Comparison of ENCODE assay signal across 8 cellular contexts in genomic region chr1:22673486-22674409, GRCh38. TPM values are rescaled to one million over a fixed set of nuclear protein-coding genes. Genes with fewer than 3 reads are reported as not detected.
A peak's percentile ranks its signal among the peaks of the same experiment; 100 is the strongest.
DNase-seq lines count a peak whose midpoint lies in the region; ATAC-seq and TF ChIP-seq lines count a peak whose summit lies in the region.

No MANE protein-coding gene starts in this region.

- TF ChIP-seq EP300 in SK-N-SH (IDR thresholded peaks at IDR 0.05; ENCODE audit: borderline replicate concordance in 1 of 2, low read depth in 1 of 2, low read length in 1 of 2) = no peak

- no peaks in the 10 kb centered on the region for H3K36me3 ChIP-seq in SK-N-SH (replicated peaks in 1 of 2; ENCODE audit: control insufficient read depth in 1 of 2, insufficient read depth in 2 of 2, low read length in 1 of 2)

- H3K27me3 Mint-ChIP-seq in activated CD8-positive, alpha-beta T cell treated with anti-CD3 and anti-CD28 coated beads for 36 hours = peaks cover 39% of the 10 kb centered on the region
- H3K27me3 Mint-ChIP-seq in activated CD8-positive, alpha-beta T cell treated with anti-CD3 and anti-CD28 coated beads, Interleukin-2, amount 10 ng/mL, durations not matched to agents 7 days and 5 days (ENCODE audit: low read depth) = peaks cover 18% of the 10 kb centered on the region

- POLR2A ChIA-PET in activated CD8-positive, alpha-beta T cell treated with anti-CD3 and anti-CD28 coated beads for 36 hours (lab: Charles Lee) = interaction anchor here (0.9 kb wide), 1 partner anchor 14 kb away, joined by 3 read pairs; no protein-coding TSS in a partner anchor
- POLR2A ChIA-PET in activated CD8-positive, alpha-beta T cell treated with anti-CD3 and anti-CD28 coated beads, Interleukin-2, amount 10 ng/mL, durations not matched to agents 7 days and 5 days (lab: Charles Lee) = no interaction called here
- POLR2A ChIA-PET in SK-N-SH (lab: Yijun Ruan, JAX) = no interaction called here

- H3K36me3 Mint-ChIP-seq in activated CD8-positive, alpha-beta T cell treated with anti-CD3 and anti-CD28 coated beads for 36 hours (ENCODE audit: low read depth) = no peaks in the 10 kb centered on the region
- no peaks in the 10 kb centered on the region for H3K36me3 Mint-ChIP-seq in activated CD8-positive, alpha-beta T cell treated with anti-CD3 and anti-CD28 coated beads, Interleukin-2, amount 10 ng/mL, durations not matched to agents 7 days and 5 days (ENCODE audit: low read depth)

- peak; percentile 70 for ATAC-seq in activated CD8-positive, alpha-beta T cell treated with anti-CD3 and anti-CD28 coated beads for 36 hours
- ATAC-seq in activated CD8-positive, alpha-beta T cell treated with anti-CD3 and anti-CD28 coated beads, Interleukin-2, amount 10 ng/mL, durations not matched to agents 7 days and 5 days = no peak

- H2AFZ ChIP-seq in SK-N-SH (ENCODE audit: low read depth) = no peak overlapping the region

- H3K4me1 Mint-ChIP-seq in activated CD8-positive, alpha-beta T cell treated with anti-CD3 and anti-CD28 coated beads for 36 hours (ENCODE audit: low read depth) = no peaks in the 10 kb centered on the region
- no peaks in the 10 kb centered on the region for H3K4me1 Mint-ChIP-seq in activated CD8-positive, alpha-beta T cell treated with anti-CD3 and anti-CD28 coated beads, Interleukin-2, amount 10 ng/mL, durations not matched to agents 7 days and 5 days (ENCODE audit: low read depth)

- no peak overlapping the region; a peak in 1 of 4 replicates for H3K4me3 ChIP-seq in SK-N-SH (ENCODE audit: low read depth in 2 of 2, low read length in 1 of 2)
- no peak overlapping the region for H3K4me3 ChIP-seq in fibroblast of villous mesenchyme (ENCODE audit: low read depth, low read length)

- no peaks in the 10 kb centered on the region for H4K20me1 ChIP-seq in SK-N-SH (ENCODE audit: insufficient read depth)

- H3K27me3 ChIP-seq in SK-N-SH (ENCODE audit: insufficient read depth) = peaks cover 12% of the 10 kb centered on the region; the same call in 1 of the 2 replicates

- no peaks in the 10 kb centered on the region for H3K9me2 ChIP-seq in SK-N-SH

- CTCF ChIA-PET in activated CD8-positive, alpha-beta T cell treated with anti-CD3 and anti-CD28 coated beads for 36 hours (lab: Charles Lee) = interaction anchor here (0.7 to 1.2 kb wide), 2 partner anchors 17 to 31 kb away, joined by 3 to 4 read pairs; no protein-coding TSS in a partner anchor
- CTCF ChIA-PET in activated CD8-positive, alpha-beta T cell treated with anti-CD3 and anti-CD28 coated beads, Interleukin-2, amount 10 ng/mL, durations not matched to agents 7 days and 5 days (lab: Charles Lee) = no interaction called here
- CTCF ChIA-PET in SK-N-SH (lab: Yijun Ruan, JAX) = interaction anchor here (0.6 to 5.4 kb wide), 43 partner anchors 8 to 513 kb away, joined by 3 to 70 read pairs (median 4); no protein-coding TSS in a partner anchor

- no peak overlapping the region for H3K4me3 Mint-ChIP-seq in activated CD8-positive, alpha-beta T cell treated with anti-CD3 and anti-CD28 coated beads for 36 hours
- H3K4me3 Mint-ChIP-seq in activated CD8-positive, alpha-beta T cell treated with anti-CD3 and anti-CD28 coated beads, Interleukin-2, amount 10 ng/mL, durations not matched to agents 7 days and 5 days = no peak overlapping the region

- peak; percentile 94 for TF ChIP-seq RAD21 in SK-N-SH (IDR thresholded peaks at IDR 0.05; ENCODE audit: low read length)

- no peak overlapping the region for H3K4me2 ChIP-seq in SK-N-SH

- H3K9me3 ChIP-seq in SK-N-SH = no peaks in the 10 kb centered on the region

- no peaks in the 10 kb centered on the region for H3F3A ChIP-seq in SK-N-SH (replicated peaks; ENCODE audit: insufficient read depth)

- H3K9me3 Mint-ChIP-seq in activated CD8-positive, alpha-beta T cell treated with anti-CD3 and anti-CD28 coated beads for 36 hours = no peaks in the 10 kb centered on the region
- H3K9me3 Mint-ChIP-seq in activated CD8-positive, alpha-beta T cell treated with anti-CD3 and anti-CD28 coated beads, Interleukin-2, amount 10 ng/mL, durations not matched to agents 7 days and 5 days (ENCODE audit: insufficient read depth) = no peaks in the 10 kb centered on the region

- no peaks in the 10 kb centered on the region; a peak in 1 of 4 replicates for H3K4me1 ChIP-seq in SK-N-SH (ENCODE audit: control insufficient read depth in 1 of 2, insufficient read depth in 2 of 2, low read depth in 1 of 2, low read length in 1 of 2)

- H3K27ac ChIP-seq in SK-N-SH (ENCODE audit: low read depth in 2 of 2, low read length in 1 of 2) = no peak overlapping the region

- intact Hi-C loops in activated CD8-positive, alpha-beta T cell treated with anti-CD3 and anti-CD28 coated beads for 36 hours (cut with micrococcal nuclease) = no loop called here

- no peak overlapping the region for H3K27ac Mint-ChIP-seq in activated CD8-positive, alpha-beta T cell treated with anti-CD3 and anti-CD28 coated beads for 36 hours
- no peak overlapping the region for H3K27ac Mint-ChIP-seq in activated CD8-positive, alpha-beta T cell treated with anti-CD3 and anti-CD28 coated beads, Interleukin-2, amount 10 ng/mL, durations not matched to agents 7 days and 5 days

- H3K79me2 ChIP-seq in SK-N-SH (ENCODE audit: insufficient read depth) = no peaks in the 10 kb centered on the region

- peak; percentile 48 for TF ChIP-seq CTCF in activated CD8-positive, alpha-beta T cell treated with anti-CD3 and anti-CD28 coated beads for 36 hours (IDR thresholded peaks at IDR 0.05)
- TF ChIP-seq CTCF in SK-N-SH (IDR thresholded peaks at IDR 0.05) (peak; percentile 95), fibroblast of villous mesenchyme (IDR thresholded peaks at IDR 0.05; ENCODE audit: insufficient read depth, low read depth, low read length) (peak; percentile 90)

- DNase-seq in activated CD8-positive, alpha-beta T cell treated with anti-CD3 and anti-CD28 coated beads for 36 hours = peak; percentile 52
- no peak for DNase-seq in activated CD8-positive, alpha-beta T cell treated with anti-CD3 and anti-CD28 coated beads, Interleukin-2, amount 10 ng/mL, durations not matched to agents 7 days and 5 days
- DNase-seq in LHCN-M2 (ENCODE audit: low read depth) = peak; percentile 43
- peak; percentile 87 for DNase-seq in SK-N-SH
- peak; percentile 69 for DNase-seq in fibroblast of villous mesenchyme (ENCODE audit: low read depth)
- peak; percentile 62 for DNase-seq in pons (ENCODE audit: low spot score)
- no peak for DNase-seq in OCI-M2 (lab: John Stamatoyannopoulos, UW; ENCODE audit: unreplicated experiment)
- DNase-seq in amniotic stem cell (lab: John Stamatoyannopoulos, UW) = no peak

- no peak overlapping the region for H3K9ac ChIP-seq in SK-N-SH

- WGBS in SK-N-SH (ENCODE audit: low lambda C conversion rate) = 37% methylated on average over 11 of the region's 17 CpGs

TF ChIP-seq in SK-N-SH, 30 proteins besides CTCF, POLR2A, EP300 and RAD21 (continues in another document):
- TF ChIP-seq ZBTB33 (IDR thresholded peaks at IDR 0.05; ENCODE audit: borderline replicate concordance, low read depth) = no peak

RNA-seq across cellular contexts. Expression of gene C1QB, which starts 20.7 kb away (rescaled TPM):
- not detected for total RNA-seq in activated CD8-positive, alpha-beta T cell treated with anti-CD3 and anti-CD28 coated beads for 36 hours
- total RNA-seq in activated CD8-positive, alpha-beta T cell treated with anti-CD3 and anti-CD28 coated beads, Interleukin-2, amount 10 ng/mL, durations not matched to agents 7 days and 5 days = not detected
- not detected in 2 replicates for total RNA-seq in LHCN-M2 (2014; rRNA removed)
- not detected for polyA plus RNA-seq in LHCN-M2 (2012)
- polyA plus RNA-seq in SK-N-SH (2012; rRNA removed) = not detected in 2 replicates
- not detected in 2 replicates for polyA plus RNA-seq in SK-N-SH (2012; cell fraction: cytosol; rRNA removed)
- polyA plus RNA-seq in SK-N-SH (2012; cell fraction: nucleus; rRNA removed) = not detected in 2 replicates
- total RNA-seq in fibroblast of villous mesenchyme = not detected in 2 replicates

RNA-seq across cellular contexts. Expression of gene C1QC, which starts 30.3 kb away (rescaled TPM):
- total RNA-seq in activated CD8-positive, alpha-beta T cell treated with anti-CD3 and anti-CD28 coated beads for 36 hours = not detected
- total RNA-seq in activated CD8-positive, alpha-beta T cell treated with anti-CD3 and anti-CD28 coated beads, Interleukin-2, amount 10 ng/mL, durations not matched to agents 7 days and 5 days = not detected
- total RNA-seq in LHCN-M2 (2014; rRNA removed) = not detected in 2 replicates
- not detected for polyA plus RNA-seq in LHCN-M2 (2012)
- not detected in 2 replicates for polyA plus RNA-seq in SK-N-SH (2012; rRNA removed)
- polyA plus RNA-seq in SK-N-SH (2012; cell fraction: cytosol; rRNA removed) = not detected in 2 replicates
- not detected in 2 replicates for polyA plus RNA-seq in SK-N-SH (2012; cell fraction: nucleus; rRNA removed)
- total RNA-seq in fibroblast of villous mesenchyme = not detected in 2 replicates

RNA-seq across cellular contexts. Expression of gene EPHB2, which starts 36.9 kb away (rescaled TPM):
- total RNA-seq in activated CD8-positive, alpha-beta T cell treated with anti-CD3 and anti-CD28 coated beads for 36 hours = under 1 TPM in 1 of 2 experiments, not detected in 1; 0.13 TPM
- total RNA-seq in activated CD8-positive, alpha-beta T cell treated with anti-CD3 and anti-CD28 coated beads, Interleukin-2, amount 10 ng/mL, durations not matched to agents 7 days and 5 days = not detected
- total RNA-seq in LHCN-M2 (2014; rRNA removed) = 2.6 and 3.5 TPM in 2 replicates
- 7.1 TPM for polyA plus RNA-seq in LHCN-M2 (2012)
- 18.6 and 25.2 TPM in 2 replicates for polyA plus RNA-seq in SK-N-SH (2012; rRNA removed)
- polyA plus RNA-seq in SK-N-SH (2012; cell fraction: cytosol; rRNA removed) = 9.1 and 15.3 TPM in 2 replicates
- polyA plus RNA-seq in SK-N-SH (2012; cell fraction: nucleus; rRNA removed) = 11.5 and 14.4 TPM in 2 replicates
- 4.3 and 9.7 TPM in 2 replicates for total RNA-seq in fibroblast of villous mesenchyme

RNA-seq across cellular contexts. Expression of gene C1QA, which starts 37.3 kb away (rescaled TPM):
- total RNA-seq in activated CD8-positive, alpha-beta T cell treated with anti-CD3 and anti-CD28 coated beads for 36 hours = not detected
- not detected for total RNA-seq in activated CD8-positive, alpha-beta T cell treated with anti-CD3 and anti-CD28 coated beads, Interleukin-2, amount 10 ng/mL, durations not matched to agents 7 days and 5 days
- not detected in 2 replicates for total RNA-seq in LHCN-M2 (2014; rRNA removed)
- polyA plus RNA-seq in LHCN-M2 (2012) = not detected
- polyA plus RNA-seq in SK-N-SH (2012; rRNA removed) = not detected in 2 replicates
- polyA plus RNA-seq in SK-N-SH (2012; cell fraction: cytosol; rRNA removed) = not detected in 2 replicates
- polyA plus RNA-seq in SK-N-SH (2012; cell fraction: nucleus; rRNA removed) = not detected in 2 replicates
- not detected in 2 replicates for total RNA-seq in fibroblast of villous mesenchyme

Comparison
In these comparisons a context has a peak if more than half of its experiments do, and no peak if none do; other contexts are left out.
1. DNase-seq: peak in activated CD8-positive, alpha-beta T cell treated with anti-CD3 and anti-CD28 coated beads for 36 hours (single experiment), LHCN-M2 (single experiment), SK-N-SH (single experiment), fibroblast of villous mesenchyme (single experiment) and pons (single experiment); none in activated CD8-positive, alpha-beta T cell treated with anti-CD3 and anti-CD28 coated beads, Interleukin-2, amount 10 ng/mL, durations not matched to agents 7 days and 5 days (single experiment), OCI-M2 (single experiment) and amniotic stem cell (single experiment).
2. Peak in every context shown above with its lines, with median percentiles within 50 percentile points of each other: CTCF ChIP-seq.